ENCODE assay signal across 4 cellular contexts in the genomic region with DNA sequence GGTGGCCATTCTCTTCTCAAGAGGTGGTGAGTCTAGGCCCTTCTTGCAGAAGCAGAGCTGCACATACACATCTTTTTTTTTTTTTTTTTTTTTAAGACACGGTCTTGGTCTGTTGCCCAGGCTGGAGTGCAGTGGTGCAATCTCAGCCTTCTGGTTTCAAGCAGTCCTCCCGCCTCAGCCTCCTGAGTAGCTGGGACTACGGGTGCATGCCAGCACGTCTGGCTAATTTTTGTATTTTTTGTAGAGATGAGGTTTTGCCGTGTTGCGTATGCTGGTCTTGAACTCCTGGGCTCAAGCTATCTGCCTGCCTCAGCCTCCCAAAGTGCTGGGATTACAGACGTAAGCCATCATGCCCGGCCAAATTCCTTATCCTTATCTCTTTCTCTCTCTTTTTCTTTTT. TPM values are rescaled to one million over a fixed set of nuclear protein-coding genes. Genes with fewer than 3 reads are reported as not detected.
"Had no signal": no experiment of that assay in that cellular context is flagged by ENCODE, and none has a peak within 500 bp of the region (broad histone marks: within the 10 kb centered on the region; RNA-seq: fewer than 3 reads in every experiment).

No MANE protein-coding gene starts in this region.

RNA-seq across cellular contexts. Expression of a gene that starts 21.6 kb away (rescaled TPM):
- total RNA-seq: naive thymus-derived CD4-positive, alpha-beta T cell; natural killer cell; progenitor cell of endocrine pancreas had no signal
- polyA plus RNA-seq: naive thymus-derived CD4-positive, alpha-beta T cell; neural cell had no signal
